ENCODE assay signal across 8 cellular contexts in the genomic region with DNA sequence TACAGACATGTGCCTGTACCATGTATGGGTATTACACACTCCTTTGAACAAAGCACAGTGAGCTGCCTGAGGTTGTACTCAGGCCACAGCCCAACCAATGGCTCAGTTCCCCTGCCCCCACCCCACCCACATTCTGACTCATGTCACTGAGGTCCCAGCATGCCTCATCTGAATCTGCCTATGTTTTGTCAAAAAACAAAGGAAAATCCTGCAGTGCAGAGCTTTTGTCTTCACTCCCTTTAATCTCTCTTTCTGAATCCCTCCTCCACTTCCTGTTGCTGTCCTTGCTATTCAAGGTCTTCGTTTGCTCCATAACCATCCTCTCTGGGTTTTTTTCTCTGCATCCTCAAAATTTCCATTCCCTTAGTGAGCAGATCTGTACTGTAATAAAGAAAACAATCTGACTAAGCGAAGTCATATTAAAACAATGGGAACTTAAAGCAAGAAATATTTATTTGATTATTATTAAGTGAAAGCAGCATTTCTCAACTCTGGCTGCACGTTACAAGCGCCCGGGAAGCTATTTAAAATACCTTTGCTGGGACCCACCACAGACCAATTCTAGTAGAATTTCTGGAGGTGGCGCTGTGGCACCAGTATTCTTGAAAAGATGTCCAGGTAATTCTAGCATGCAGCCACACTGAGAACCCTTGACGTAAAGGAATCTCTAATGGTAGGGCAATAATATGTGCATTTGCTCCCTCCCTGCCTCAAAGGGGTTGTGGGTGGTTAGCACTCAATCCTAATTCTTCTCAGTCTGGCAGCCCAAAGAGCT. TPM values are rescaled to one million over a fixed set of nuclear protein-coding genes. Genes with fewer than 3 reads are reported as not detected.
A peak's percentile ranks its signal among the peaks of the same experiment; 100 is the strongest.
DNase-seq lines count a peak whose midpoint lies in the region; ATAC-seq and TF ChIP-seq lines count a peak whose summit lies in the region.

No MANE protein-coding gene starts in this region.

- intact Hi-C loops in right cardiac atrium (cut with DNase I): no loop called here
- intact Hi-C loops in cardiac septum (cut with DNase I): loop anchor here (10.0 kb wide), 1 partner anchor 1278 kb away; no protein-coding TSS in a partner anchor

- H3K4me3 ChIP-seq in right cardiac atrium (ENCODE audit: low read length) (no peak overlapping the region), epithelial cell of proximal tubule (ENCODE audit: low read depth, low read length) (no peak overlapping the region)

- TF ChIP-seq CTCF in epithelial cell of proximal tubule (conservative IDR thresholded peaks at IDR 0.05; ENCODE audit: low read depth, low read length): peak; percentile 31

- DNase-seq in right cardiac atrium (peak; percentile 18 to 25 (median 22)), cardiac septum (ENCODE audit: low spot score) (no peak), RPMI8226 (peak; percentile 37), epithelial cell of proximal tubule (ENCODE audit: low read depth) (no peak), GOT3 (lab: John Stamatoyannopoulos, UW) (no peak)
- DNase-seq in stimulated activated CD4-positive, alpha-beta T cell treated with anti-CD3 and anti-CD28 coated beads, Interleukin-4, amount 100 ng/mL, for 48 hours (ENCODE audit: low read depth in 2 of 2): peak; percentile 18 to 20

- H3K27ac ChIP-seq in right cardiac atrium (ENCODE audit: low read length): no peak overlapping the region

- peaks cover 1% of the 10 kb centered on the region for H3K4me1 ChIP-seq in right cardiac atrium (ENCODE audit: control insufficient read depth, insufficient read depth, low read length)

- ATAC-seq in right cardiac atrium (peak in 1 of 2 donors; percentile 96), HG02678 (IDR thresholded peaks at IDR 0.05; ENCODE audit: unreplicated experiment) (no peak), HG03139 (IDR thresholded peaks at IDR 0.05; ENCODE audit: unreplicated experiment) (no peak)

- no peaks in the 10 kb centered on the region for H3K9me3 ChIP-seq in right cardiac atrium (ENCODE audit: control insufficient read depth, low read length)

- H3K27me3 ChIP-seq in right cardiac atrium (ENCODE audit: control insufficient read depth, insufficient read depth): no peaks in the 10 kb centered on the region

- WGBS in right cardiac atrium: 49% methylated on average over 7 of the region's 7 CpGs

RNA-seq across cellular contexts. Expression of a gene that starts 8.8 kb away (rescaled TPM):
- total RNA-seq in right cardiac atrium (not detected), cardiac septum (not detected), epithelial cell of proximal tubule (not detected in 2 replicates)
- not detected for polyA plus RNA-seq in right cardiac atrium

Comparison
In these comparisons a context has a peak if more than half of its experiments do, and no peak if none do; other contexts are left out.
1. DNase-seq: peak in right cardiac atrium (3 of 3), RPMI8226 (single experiment) and stimulated activated CD4-positive, alpha-beta T cell treated with anti-CD3 and anti-CD28 coated beads, Interleukin-4, amount 100 ng/mL, for 48 hours (2 of 2); none in cardiac septum (single experiment), epithelial cell of proximal tubule (single experiment) and GOT3 (single experiment).